ENCODE assay signal across 8 cellular contexts in the genomic region with DNA sequence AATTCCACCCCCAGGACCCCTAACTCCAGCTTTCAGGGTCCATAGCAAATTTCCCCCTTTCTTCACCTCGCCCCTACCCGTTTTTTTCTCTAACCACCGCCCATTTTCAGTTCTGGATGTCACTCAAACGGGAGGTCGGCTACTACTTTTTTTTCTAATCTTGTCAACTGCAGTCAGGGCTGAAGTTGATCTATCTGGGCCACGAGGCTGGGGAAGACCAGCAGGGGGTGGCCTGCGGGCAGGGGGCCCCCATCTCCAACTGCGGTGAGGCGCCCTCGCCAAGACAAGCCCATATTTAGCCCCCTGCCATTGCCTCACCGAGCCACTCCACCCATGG. TPM values are rescaled to one million over a fixed set of nuclear protein-coding genes. Genes with fewer than 3 reads are reported as not detected.
DNase-seq lines count a peak whose midpoint lies in the region; ATAC-seq and TF ChIP-seq lines count a peak whose summit lies in the region.

No MANE protein-coding gene starts in this region.

- POLR2A ChIA-PET in activated CD4-positive, alpha-beta T cell treated with anti-CD3 and anti-CD28 coated beads for 36 hours (lab: Charles Lee) = no interaction called here

- H3K27ac ChIP-seq in SJCRH30 (peak overlapping the region; percentile 93), smooth muscle cell (ENCODE audit: low read depth) (peak overlapping the region; percentile 91)

- no peaks in the 10 kb centered on the region for H3K27me3 ChIP-seq in SJCRH30
- H3K27me3 ChIP-seq in smooth muscle cell (ENCODE audit: low read depth) = no peaks in the 10 kb centered on the region

- H3K4me1 ChIP-seq in SJCRH30 (peaks cover 36% of the 10 kb centered on the region), smooth muscle cell (ENCODE audit: low read depth) (peaks cover 23% of the 10 kb centered on the region)

- H3K9ac ChIP-seq in smooth muscle cell (ENCODE audit: low read depth) = peak overlapping the region; percentile 91

- H3K4me2 ChIP-seq in smooth muscle cell = peak overlapping the region; percentile 97

- H3K27ac Mint-ChIP-seq in activated CD4-positive, alpha-beta T cell treated with anti-CD3 and anti-CD28 coated beads for 36 hours = no peak overlapping the region

- no peak for DNase-seq in activated CD4-positive, alpha-beta T cell treated with anti-CD3 and anti-CD28 coated beads for 36 hours
- DNase-seq in activated CD4-positive, alpha-beta T cell treated with anti-CD3 and anti-CD28 coated beads, Interleukin-2, amount 50 U/mL, for 4 hours = no peak
- no peak for DNase-seq in SJCRH30
- no peak for DNase-seq in foreskin fibroblast
- no peak for DNase-seq in smooth muscle cell (lab: John Stamatoyannopoulos, UW; ENCODE audit: unreplicated experiment)
- no peak for DNase-seq in KBM-7
- DNase-seq in activated CD4-positive, CD25-positive, alpha-beta regulatory T cell treated with anti-CD3 and anti-CD28 coated beads, Interleukin-2, amount 50 U/mL, for 72 hours = no peak

- no peaks in the 10 kb centered on the region for H3K9me3 Mint-ChIP-seq in activated CD4-positive, alpha-beta T cell treated with anti-CD3 and anti-CD28 coated beads for 36 hours (ENCODE audit: low read depth)

- intact Hi-C loops in activated CD4-positive, alpha-beta T cell treated with anti-CD3 and anti-CD28 coated beads for 36 hours (cut with DNase I, micrococcal nuclease) = loop anchor here (2.0 to 5.0 kb wide), 4 partner anchors 53 to 565 kb away; partner anchors contain the start of genes NHLRC3 (in 2 of the 2), PROSER1 (in 2 of the 2) and COG6 (in 1 of the 2)

- H3K4me1 Mint-ChIP-seq in activated CD4-positive, alpha-beta T cell treated with anti-CD3 and anti-CD28 coated beads for 36 hours = peaks cover 6% of the 10 kb centered on the region

- CTCF ChIA-PET in activated CD4-positive, alpha-beta T cell treated with anti-CD3 and anti-CD28 coated beads for 36 hours (lab: Charles Lee) = interaction anchor here (3.3 kb wide), 1 partner anchor 10 kb away, joined by 17 read pairs; no protein-coding TSS in a partner anchor

- peak overlapping the region; percentile 72 for H3K4me3 Mint-ChIP-seq in activated CD4-positive, alpha-beta T cell treated with anti-CD3 and anti-CD28 coated beads for 36 hours

- in situ Hi-C loops in KBM-7 (cut with MboI; ENCODE audit: low pct_unique_long_range_greater_than_20kb, low sequenced_read_pairs) = loop anchor here (25.0 kb wide), 1 partner anchor 190 kb away; no protein-coding TSS in a partner anchor

- H3K36me3 Mint-ChIP-seq in activated CD4-positive, alpha-beta T cell treated with anti-CD3 and anti-CD28 coated beads for 36 hours (ENCODE audit: low read depth) = no peaks in the 10 kb centered on the region

- no peaks in the 10 kb centered on the region for H4K20me1 ChIP-seq in smooth muscle cell (ENCODE audit: low read depth)

- 3% methylated on average over 11 of the region's 11 CpGs for WGBS in smooth muscle cell (ENCODE audit: low lambda C conversion rate)

- no peak for ATAC-seq in activated CD4-positive, alpha-beta T cell treated with anti-CD3 and anti-CD28 coated beads for 36 hours
- peak; percentile 25 for ATAC-seq in HG02763 (IDR thresholded peaks at IDR 0.05; ENCODE audit: unreplicated experiment)

- H3K27me3 Mint-ChIP-seq in activated CD4-positive, alpha-beta T cell treated with anti-CD3 and anti-CD28 coated beads for 36 hours = peaks cover 37% of the 10 kb centered on the region

- peaks cover 37% of the 10 kb centered on the region for H3K79me2 ChIP-seq in smooth muscle cell (ENCODE audit: low read depth)

- peaks cover 6% of the 10 kb centered on the region for H3K36me3 ChIP-seq in SJCRH30
- no peaks in the 10 kb centered on the region for H3K36me3 ChIP-seq in smooth muscle cell (ENCODE audit: low read depth)

- peak overlapping the region; percentile 95 for H3K4me3 ChIP-seq in SJCRH30
- H3K4me3 ChIP-seq in foreskin fibroblast (ENCODE audit: low read depth in 1 of 2, low read length in 2 of 2) = peak overlapping the region; percentile 80 to 92
- H3K4me3 ChIP-seq in smooth muscle cell = peak overlapping the region; percentile 72

- H3F3A ChIP-seq in smooth muscle cell (ENCODE audit: low read depth) = peaks cover 7% of the 10 kb centered on the region

- H2AFZ ChIP-seq in smooth muscle cell (ENCODE audit: low read depth) = peak overlapping the region; percentile 92

- TF ChIP-seq CTCF in foreskin fibroblast (IDR thresholded peaks at IDR 0.05; ENCODE audit: low read depth, low read length) (no peak), smooth muscle cell (IDR thresholded peaks at IDR 0.05; ENCODE audit: borderline replicate concordance, insufficient read depth, poor library complexity, severe bottlenecking) (no peak)

- no peaks in the 10 kb centered on the region for H3K9me3 ChIP-seq in SJCRH30 (replicated peaks)
- H3K9me3 ChIP-seq in smooth muscle cell (replicated peaks; ENCODE audit: low read depth) = no peaks in the 10 kb centered on the region

RNA-seq across cellular contexts. Expression of gene LHFPL6, which starts 0.7 kb away (rescaled TPM):
- 1 to 10 TPM; 1.2 TPM for total RNA-seq in activated CD4-positive, alpha-beta T cell treated with anti-CD3 and anti-CD28 coated beads for 36 hours
- 33.6 and 35.6 TPM in 2 replicates for total RNA-seq in SJCRH30 (2014; rRNA removed; shearing (Covaris generic))
- 24.7 and 28.5 TPM in 2 replicates for total RNA-seq in smooth muscle cell
- 43.6 and 57.5 TPM in 2 replicates for polyA plus RNA-seq in smooth muscle cell

RNA-seq across cellular contexts. Expression of gene COG6, which starts 53.2 kb away (rescaled TPM):
- total RNA-seq in activated CD4-positive, alpha-beta T cell treated with anti-CD3 and anti-CD28 coated beads for 36 hours = 10 to 100 TPM; 27.7 to 28.9 TPM
- 25.3 and 28.2 TPM in 2 replicates for total RNA-seq in SJCRH30 (2014; rRNA removed; shearing (Covaris generic))
- 82.9 and 84.8 TPM in 2 replicates for total RNA-seq in smooth muscle cell
- 32.5 and 42.9 TPM in 2 replicates for polyA plus RNA-seq in smooth muscle cell

Comparison
In these comparisons a context has a peak if more than half of its experiments do, and no peak if none do; other contexts are left out.
1. RNA of gene LHFPL6, which starts 0.7 kb away (total RNA-seq): 33.6 to 35.6 TPM in SJCRH30 and 24.7 to 28.5 TPM in smooth muscle cell; 1.2 TPM in activated CD4-positive, alpha-beta T cell treated with anti-CD3 and anti-CD28 coated beads for 36 hours; every median in the first group is over 10 times any median in the second.
2. Peak in every context shown above with its lines, with median percentiles within 50 percentile points of each other: H3K4me3 ChIP-seq.